ENCODE assay signal across 15 cellular contexts in genomic region chr6:69790629-69791028, GRCh38. TPM values are rescaled to one million over a fixed set of nuclear protein-coding genes. Genes with fewer than 3 reads are reported as not detected.
DNase-seq lines count a peak whose midpoint lies in the region; ATAC-seq and TF ChIP-seq lines count a peak whose summit lies in the region.
"Had no signal": no experiment of that assay in that cellular context is flagged by ENCODE, and none has a peak within 500 bp of the region (broad histone marks: within the 10 kb centered on the region; RNA-seq: fewer than 3 reads in every experiment).

No MANE protein-coding gene starts in this region.

- H3K27ac ChIP-seq in OCI-LY3 (ENCODE audit: low read length) (no peak overlapping the region), sigmoid colon (peak overlapping the region; percentile 47 to 75 (median 74)), ovary (no peak overlapping the region)
- H3K27ac ChIP-seq: C4-2B had no signal

- intact Hi-C loops in sigmoid colon (cut with DNase I) (no loop called here), ovary (cut with DNase I) (no loop called here)

- no peak overlapping the region for H3K4me3 ChIP-seq in OCI-LY3 (ENCODE audit: low read length)
- H3K4me3 ChIP-seq in sigmoid colon, result no peak overlapping the region
- H3K4me3 ChIP-seq in ovary, result no peak overlapping the region
- H3K4me3 ChIP-seq: esophagus squamous epithelium had no signal

- 48 to 59% methylated on average over 2 of the region's 2 CpGs for WGBS in sigmoid colon, 2 donors
- 75 to 79% (median 75%) methylated on average over 2 of the region's 2 CpGs for WGBS in ovary, 3 donors

- ATAC-seq in GM19043 (IDR thresholded peaks at IDR 0.05; ENCODE audit: low read depth, unreplicated experiment) (peak; percentile 3), HG02642 (IDR thresholded peaks at IDR 0.05; ENCODE audit: poor library complexity, unreplicated experiment) (peak; percentile 10)
- ATAC-seq: activated CD4-positive, alpha-beta T cell treated with anti-CD3 and anti-CD28 coated beads for 36 hours had no signal

- no peaks in the 10 kb centered on the region for H3K27me3 ChIP-seq in OCI-LY3 (ENCODE audit: low read depth, low read length)
- no peaks in the 10 kb centered on the region for H3K27me3 ChIP-seq in sigmoid colon
- no peaks in the 10 kb centered on the region for H3K27me3 ChIP-seq in ovary
- H3K27me3 ChIP-seq: esophagus squamous epithelium had no signal

- peaks cover 49% of the 10 kb centered on the region for H3K79me2 ChIP-seq in OCI-LY3 (ENCODE audit: low read length)

- peak overlapping the region; percentile 3; the same call in 1 of the 2 replicates for H3K4me2 ChIP-seq in OCI-LY3 (ENCODE audit: low read length)

- H3K4me1 ChIP-seq in OCI-LY3 (ENCODE audit: low read length) (peaks cover 36% of the 10 kb centered on the region), sigmoid colon (peaks cover 0 to 38% (median 27%) of the 10 kb centered on the region in 4 donors), ovary (ENCODE audit: insufficient read depth) (no peaks in the 10 kb centered on the region)

- H2AFZ ChIP-seq in OCI-LY3 (ENCODE audit: low read depth, low read length), result no peak overlapping the region

- no peak for TF ChIP-seq CTCF in OCI-LY3 (IDR thresholded peaks at IDR 0.05; ENCODE audit: low read depth, low read length)
- no peak for TF ChIP-seq CTCF in sigmoid colon (IDR thresholded peaks at IDR 0.05)
- TF ChIP-seq CTCF in ovary (IDR thresholded peaks at IDR 0.05), result no peak

- no peak for TF ChIP-seq EP300 in sigmoid colon (IDR thresholded peaks at IDR 0.05)
- no peak for TF ChIP-seq EP300 in ovary (IDR thresholded peaks at IDR 0.05)

- no peak overlapping the region for H3K9ac ChIP-seq in OCI-LY3 (ENCODE audit: low read length)

- peaks cover 16% of the 10 kb centered on the region for H3K36me3 ChIP-seq in OCI-LY3 (replicated peaks; ENCODE audit: low read depth, low read length)
- peaks cover 0 to 8% (median 2%) of the 10 kb centered on the region in 4 donors for H3K36me3 ChIP-seq in sigmoid colon
- H3K36me3 ChIP-seq in ovary, result no peaks in the 10 kb centered on the region

- H3K9me3 ChIP-seq in OCI-LY3 (ENCODE audit: insufficient read depth, low read length), result no peaks in the 10 kb centered on the region
- H3K9me3 ChIP-seq in sigmoid colon, result no peaks in the 10 kb centered on the region
- H3K9me3 ChIP-seq in ovary, result no peaks in the 10 kb centered on the region
- H3K9me3 ChIP-seq: esophagus squamous epithelium had no signal

- no peak for DNase-seq in sigmoid colon
- no peak for DNase-seq in mucosa of gallbladder (ENCODE audit: low spot score)
- DNase-seq in H4 (ENCODE audit: low spot score), result no peak
- DNase-seq in ovary, result no peak
- no peak for DNase-seq in SHP77 (lab: John Stamatoyannopoulos, UW)
- DNase-seq: activated CD4-positive, alpha-beta T cell treated with anti-CD3 and anti-CD28 coated beads for 36 hours; activated effector memory CD4-positive, alpha-beta T cell treated with Interleukin-2 at 50 U/mL for 16 hours; central memory CD4-positive, alpha-beta T cell; esophagus squamous epithelium; GF-D8; stimulated activated CD8-positive, alpha-beta memory T cell treated with anti-CD3 and anti-CD28 coated beads, Interleukin-4, amount 100 ng/mL, for 48 hours had no signal

- peaks cover 50% of the 10 kb centered on the region for H4K20me1 ChIP-seq in OCI-LY3 (ENCODE audit: insufficient read depth, low read length)

- TF ChIP-seq POLR2A in sigmoid colon (IDR thresholded peaks at IDR 0.05) (no peak), ovary (IDR thresholded peaks at IDR 0.05) (no peak)

RNA-seq across cellular contexts. Expression of gene LMBRD1, which starts 6.2 kb away (rescaled TPM):
- total RNA-seq in sigmoid colon (10 to 100 TPM; 37.6 to 73.8 (median 49.7) TPM), mucosa of gallbladder (106 TPM), ovary (10 to 100 TPM; 48.2 to 77.1 (median 54.0) TPM)
- polyA plus RNA-seq in sigmoid colon (10 to 100 TPM; 21.6 to 35.7 (median 24.7) TPM), ovary (10 to 100 TPM; 52.0 to 83.0 TPM)
- 34.6 and 42.9 TPM in 2 replicates for total RNA-seq in H4 (2014; rRNA removed; shearing (Covaris generic))

Comparison
In these comparisons a context has a peak if more than half of its experiments do, and no peak if none do; other contexts are left out.
1. H3K27ac ChIP-seq: peak in sigmoid colon (4 of 4); none in OCI-LY3 (single experiment) and ovary (0 of 2).